Comparison of ENCODE assay signal across 8 cellular contexts in genomic region chr4:154807042-154807630, GRCh38. TPM values are rescaled to one million over a fixed set of nuclear protein-coding genes. Genes with fewer than 3 reads are reported as not detected.
A peak's percentile ranks its signal among the peaks of the same experiment; 100 is the strongest.
DNase-seq lines count a peak whose midpoint lies in the region; ATAC-seq, FAIRE-seq and TF ChIP-seq lines count a peak whose summit lies in the region.

No MANE protein-coding gene starts in this region.

- no peak overlapping the region for H2BK12ac ChIP-seq in H1 (ENCODE audit: low read depth, low read length)

- TF ChIP-seq EP300 in H1 (IDR thresholded peaks at IDR 0.05; ENCODE audit: borderline replicate concordance in 1 of 2, low read depth in 2 of 2, low read length in 2 of 2) = no peak

- H3K36me3 ChIP-seq in right atrium auricular region (no peaks in the 10 kb centered on the region), H1 (ENCODE audit: control insufficient read depth in 2 of 4, insufficient read depth in 4 of 4, low read length in 3 of 4) (no peaks in the 10 kb centered on the region)

- no peak for FAIRE-seq in H1 (lab: Jason Lieb, UNC)

- no peak overlapping the region for H3K27ac Mint-ChIP-seq in T-helper 2 cell treated with Interferon-gamma antibody and Interleukin-4, amounts not matched to agents 5 μg/mL and 100 μg/mL, for 36 hours

- no peak overlapping the region for H2BK15ac ChIP-seq in H1 (ENCODE audit: low read length)

- H3K23me2 ChIP-seq in H1 (ENCODE audit: low read depth, low read length) = no peaks in the 10 kb centered on the region

- H3K27ac ChIP-seq in right atrium auricular region (no peak overlapping the region), right cardiac atrium (ENCODE audit: low read length) (no peak overlapping the region), H1 (ENCODE audit: low read depth, low read length) (no peak overlapping the region)

- 29% methylated on average over 3 of the region's 3 CpGs for WGBS in right cardiac atrium
- 74% methylated on average over 3 of the region's 3 CpGs; no CpG with 5 or more reads in 1 of the 2 experiments for WGBS in H1 (ENCODE audit: extremely low coverage in 1 of 2, insufficient coverage in 1 of 2, insufficient read length in 1 of 2, insufficient replicate concordance in 2 of 2, low coverage in 1 of 2, low lambda C conversion rate in 2 of 2, missing lambda C conversion rate in 1 of 2), 2 experiments

- H3K56ac ChIP-seq in H1 (replicated peaks; ENCODE audit: insufficient read length, low read depth, low read length) = no peak overlapping the region

- H2AK5ac ChIP-seq in H1 (ENCODE audit: low read depth, low read length) = no peak overlapping the region

- H4K8ac ChIP-seq in H1 (ENCODE audit: extremely low read depth, insufficient read depth, low read length) = no peak overlapping the region

- H3K4me3 ChIP-seq in right atrium auricular region = no peak overlapping the region
- H3K4me3 ChIP-seq in right cardiac atrium (ENCODE audit: low read length) = no peak overlapping the region
- H3K4me3 ChIP-seq in H1 (ENCODE audit: extremely low read depth in 1 of 4, insufficient read depth in 2 of 4, low read depth in 3 of 4, low read length in 4 of 4) = no peak overlapping the region

- no peaks in the 10 kb centered on the region for H3K9me3 Mint-ChIP-seq in T-helper 2 cell treated with Interferon-gamma antibody and Interleukin-4, amounts not matched to agents 5 μg/mL and 100 μg/mL, for 36 hours

- peak in 1 of 2 experiments; percentile 58 for TF ChIP-seq RAD21 in H1 (IDR thresholded peaks at IDR 0.05 in 1 of 2, conservative IDR thresholded peaks at IDR 0.05 in 1 of 2; ENCODE audit: low read depth in 2 of 2, low read length in 2 of 2)

- H3K27me3 ChIP-seq in right atrium auricular region = no peaks in the 10 kb centered on the region
- no peaks in the 10 kb centered on the region for H3K27me3 ChIP-seq in right cardiac atrium (ENCODE audit: control insufficient read depth, insufficient read depth)
- no peaks in the 10 kb centered on the region for H3K27me3 ChIP-seq in H1 (replicated peaks in 1 of 4; ENCODE audit: control insufficient read depth in 3 of 4, extremely low read depth in 1 of 4, insufficient read depth in 3 of 4, low read length in 3 of 4)

- no peaks in the 10 kb centered on the region for H4K20me1 ChIP-seq in H1 (replicated peaks in 1 of 2; ENCODE audit: control insufficient read depth in 1 of 2, insufficient read depth in 2 of 2, low read length in 2 of 2)

- H3K9me3 ChIP-seq in right atrium auricular region (no peaks in the 10 kb centered on the region), right cardiac atrium (ENCODE audit: control insufficient read depth, low read length) (no peaks in the 10 kb centered on the region), H1 (ENCODE audit: insufficient read depth in 2 of 2, low read depth in 1 of 2, low read length in 1 of 2) (no peaks in the 10 kb centered on the region)

- H3K4ac ChIP-seq in H1 (replicated peaks; ENCODE audit: insufficient read length, low read depth, low read length) = no peak overlapping the region

- H3K79me2 ChIP-seq in H1 (ENCODE audit: control insufficient read depth in 1 of 2, insufficient read depth in 2 of 2, low read length in 2 of 2) = no peaks in the 10 kb centered on the region

- no peak overlapping the region for H3K4me2 ChIP-seq in H1 (ENCODE audit: insufficient read depth in 1 of 2, low read depth in 2 of 2, low read length in 2 of 2)

- intact Hi-C loops in right cardiac atrium (cut with DNase I) = loop anchor here in 1 of 4 donors (5.0 kb wide), 1 partner anchor 545 kb away; no protein-coding TSS in a partner anchor

- no peak overlapping the region for H4K91ac ChIP-seq in H1 (replicated peaks; ENCODE audit: insufficient read length, low read length)

- no peaks in the 10 kb centered on the region for H3K4me1 ChIP-seq in right atrium auricular region
- H3K4me1 ChIP-seq in right cardiac atrium (ENCODE audit: control insufficient read depth, insufficient read depth, low read length) = no peaks in the 10 kb centered on the region
- H3K4me1 ChIP-seq in H1 (replicated peaks in 1 of 4; ENCODE audit: control insufficient read depth in 3 of 4, insufficient read depth in 4 of 4, low read length in 3 of 4) = no peaks in the 10 kb centered on the region

- H2BK120ac ChIP-seq in H1 (replicated peaks; ENCODE audit: low read depth, low read length) = no peak overlapping the region

- no peak overlapping the region for H3K23ac ChIP-seq in H1 (ENCODE audit: insufficient read length)

- H2BK20ac ChIP-seq in H1 (ENCODE audit: low read length) = no peak overlapping the region

- H2AFZ ChIP-seq in H1 (ENCODE audit: low read length) = no peak overlapping the region

- no peaks in the 10 kb centered on the region for H3K36me3 Mint-ChIP-seq in T-helper 2 cell treated with Interferon-gamma antibody and Interleukin-4, amounts not matched to agents 5 μg/mL and 100 μg/mL, for 36 hours (ENCODE audit: low read depth)

- DNase-seq in right atrium auricular region (ENCODE audit: low spot score) = no peak
- DNase-seq in right cardiac atrium = no peak
- peak; percentile 32 for DNase-seq in NCI-H460 (ENCODE audit: extremely low read depth, low read depth)
- no peak for DNase-seq in H1 (ENCODE audit: low read depth in 1 of 2, low spot score in 2 of 2)
- DNase-seq in pulmonary artery endothelial cell (ENCODE audit: low read depth, low spot score) = peak; percentile 1
- DNase-seq in T-helper 2 cell treated with Interferon-gamma antibody and Interleukin-4, amounts not matched to agents 5 μg/mL and 100 μg/mL, for 36 hours (ENCODE audit: low spot score) = no peak
- DNase-seq in activated CD8-positive, alpha-beta memory T cell treated with anti-CD3 and anti-CD28 coated beads, Interleukin-2, amount 50 U/mL, for 48 hours = no peak

- CTCF ChIA-PET in H1 (lab: Charles Lee; ENCODE audit: partially characterized antibody) = interaction anchor here (0.6 to 4.0 kb wide), 19 partner anchors 9 to 620 kb away, joined by 3 to 34 read pairs (median 3); no protein-coding TSS in a partner anchor

- no peak for TF ChIP-seq POLR2A in H1 (IDR thresholded peaks at IDR 0.05; ENCODE audit: control extremely low read depth in 1 of 2, low read depth in 2 of 2, low read length in 2 of 2)

- H2BK5ac ChIP-seq in H1 (ENCODE audit: low read depth, low read length) = no peak overlapping the region

- no peak overlapping the region for H3K9ac ChIP-seq in H1 (replicated peaks in 1 of 4; ENCODE audit: extremely low read depth in 1 of 4, low read depth in 3 of 4, low read length in 3 of 4)

- TF ChIP-seq CTCF in right atrium auricular region (IDR thresholded peaks at IDR 0.05) (peak; percentile 16 to 68), H1 (IDR thresholded peaks at IDR 0.05; ENCODE audit: control extremely low read depth in 1 of 3, insufficient read depth in 1 of 3, low read depth in 1 of 3, low read length in 3 of 3) (peak in 2 of 3 experiments; percentile 38 to 80; a peak in 3 of 4 replicates)

- no peak overlapping the region for H3K18ac ChIP-seq in H1 (ENCODE audit: extremely low read depth, low read length)

- no peaks in the 10 kb centered on the region for H3K79me1 ChIP-seq in H1 (ENCODE audit: low read depth, low read length)

- no peaks in the 10 kb centered on the region for H3K27me3 Mint-ChIP-seq in T-helper 2 cell treated with Interferon-gamma antibody and Interleukin-4, amounts not matched to agents 5 μg/mL and 100 μg/mL, for 36 hours (ENCODE audit: low read depth)

- POLR2A ChIA-PET in H1 (lab: Charles Lee; ENCODE audit: partially characterized antibody) = no interaction called here

- H3K14ac ChIP-seq in H1 (ENCODE audit: insufficient read length) = no peak overlapping the region

- no peak overlapping the region for H4K5ac ChIP-seq in H1 (ENCODE audit: insufficient read length, low read depth, low read length)

- H3K4me3 Mint-ChIP-seq in T-helper 2 cell treated with Interferon-gamma antibody and Interleukin-4, amounts not matched to agents 5 μg/mL and 100 μg/mL, for 36 hours = no peak overlapping the region

- H3K4me1 Mint-ChIP-seq in T-helper 2 cell treated with Interferon-gamma antibody and Interleukin-4, amounts not matched to agents 5 μg/mL and 100 μg/mL, for 36 hours (ENCODE audit: low read depth) = no peaks in the 10 kb centered on the region

- ATAC-seq in right cardiac atrium (no peak), HG02840 (IDR thresholded peaks at IDR 0.05; ENCODE audit: low FRiP score, unreplicated experiment) (peak; percentile 62)

TF ChIP-seq in H1, 55 proteins besides CTCF, POLR2A, EP300 and RAD21:
- TF ChIP-seq SP4 (IDR thresholded peaks at IDR 0.05; ENCODE audit: low read length) = no peak
- no peak for TF ChIP-seq NANOG (IDR thresholded peaks at IDR 0.05; ENCODE audit: insufficient read depth, low read depth, low read length, poor library complexity, severe bottlenecking)
- no peak for TF ChIP-seq KDM5A (IDR thresholded peaks at IDR 0.05; ENCODE audit: low read length)
- TF ChIP-seq TCF12 (IDR thresholded peaks at IDR 0.05; ENCODE audit: low read depth, low read length) = no peak
- no peak for TF ChIP-seq YY1 (IDR thresholded peaks at IDR 0.05; ENCODE audit: low read depth, low read length)
- TF ChIP-seq MAX (IDR thresholded peaks at IDR 0.05) = no peak
- no peak for TF ChIP-seq BACH1 (IDR thresholded peaks at IDR 0.05; ENCODE audit: low read length)
TF ChIP-seq in H1: peak in this region for 0.

RNA-seq across cellular contexts. Expression of gene RBM46, which starts 26.1 kb away (rescaled TPM):
- total RNA-seq in right atrium auricular region = not detected
- total RNA-seq in right cardiac atrium = not detected
- not detected for polyA plus RNA-seq in right cardiac atrium
- total RNA-seq in NCI-H460 (2014; rRNA removed; shearing (Covaris generic)) = not detected in 2 replicates
- polyA plus RNA-seq in NCI-H460 (2014; cell fraction: nucleus; rRNA removed) = 0.06 TPM in 1 of 2 replicates, not detected in the other
- total RNA-seq in H1 (2021; fragmentation: NEBNext Ultra II Directional; extraction: Animal tissue kit (Norgen Biotek cat#: 25700)) = 0.29 and 0.54 TPM in 2 replicates
- polyA plus RNA-seq in H1 (2011; rRNA removed) = 0.06 and 0.12 TPM in 2 replicates
- 0.23 TPM for polyA plus RNA-seq in H1 (2011; cell fraction: cytosol; rRNA removed)
- polyA plus RNA-seq in H1 (2011; cell fraction: nucleus; rRNA removed) = 0.20 TPM
- 0.20 to 0.73 TPM (median 0.27 TPM) in 4 replicates for polyA plus RNA-seq in H1 (2012, experiment 1 of 2)
- polyA plus RNA-seq in H1 (2012, experiment 2 of 2) = not detected
- polyA plus RNA-seq in H1 (2013, experiment 1 of 2) = 0.53 TPM
- 0.53 TPM for polyA plus RNA-seq in H1 (2013, experiment 2 of 2)
- polyA minus RNA-seq in H1 (2011; rRNA and poly(A)+ RNA removed) = 0.16 and 0.20 TPM in 2 replicates
- polyA minus RNA-seq in H1 (2011; cell fraction: cytosol; rRNA and poly(A)+ RNA removed) = not detected
- polyA minus RNA-seq in H1 (2011; cell fraction: nucleus; rRNA and poly(A)+ RNA removed) = 0.40 TPM
- total RNA-seq in pulmonary artery endothelial cell = not detected in 2 replicates

Comparison
In these comparisons a context has a peak if more than half of its experiments do, and no peak if none do; other contexts are left out.
1. DNase-seq: peak in NCI-H460 (single experiment) and pulmonary artery endothelial cell (single experiment); none in right atrium auricular region (single experiment), right cardiac atrium (0 of 3), H1 (0 of 2), T-helper 2 cell treated with Interferon-gamma antibody and Interleukin-4, amounts not matched to agents 5 μg/mL and 100 μg/mL, for 36 hours (single experiment) and activated CD8-positive, alpha-beta memory T cell treated with anti-CD3 and anti-CD28 coated beads, Interleukin-2, amount 50 U/mL, for 48 hours (single experiment).